15 cellular contexts compared by ENCODE assay signal in genomic region chr2:53828331-53828730, GRCh38.
"Had no signal": no experiment of that assay in that cellular context is flagged by ENCODE, and none has a peak within 500 bp of the region (broad histone marks: within the 10 kb centered on the region; RNA-seq: fewer than 3 reads in every experiment).

No MANE protein-coding gene starts in this region.

- ATAC-seq: naive thymus-derived CD4-positive, alpha-beta T cell; upper lobe of right lung had no signal

- H3K27me3 ChIP-seq: testis, tibial nerve, upper lobe of right lung, vagina had no signal

- H3K4me3 ChIP-seq: coronary artery, smooth muscle cell, testis, tibial nerve, upper lobe of right lung, vagina had no signal

- H3K27ac ChIP-seq: coronary artery, testis, upper lobe of right lung, vagina had no signal

- H3K9me3 ChIP-seq: testis, tibial nerve, upper lobe of right lung, vagina had no signal

- DNase-seq: effector CD8-positive, alpha-beta T cell; foreskin melanocyte; left ventricle myocardium superior; naive thymus-derived CD4-positive, alpha-beta T cell; nephron progenitor cell; posterior cingulate gyrus; right cardiac atrium; stimulated activated CD4-positive, alpha-beta T cell treated with anti-CD3 and anti-CD28 coated beads, Interleukin-2, amount 100 ng/mL, for 48 hours; stimulated activated naive CD4-positive, alpha-beta T cell treated with Interleukin-2 at 50 U/mL for 16 hours; testis; upper lobe of right lung had no signal
